In genomic region chr22:43814264-43814663, GRCh38 we compare ENCODE assay signal across 22 cellular contexts. TPM values are rescaled to one million over a fixed set of nuclear protein-coding genes. Genes with fewer than 3 reads are reported as not detected.
A peak's percentile ranks its signal among the peaks of the same experiment; 100 is the strongest.
DNase-seq lines count a peak whose midpoint lies in the region; ATAC-seq and TF ChIP-seq lines count a peak whose summit lies in the region.
"Had no signal": no experiment of that assay in that cellular context is flagged by ENCODE, and none has a peak within 500 bp of the region (broad histone marks: within the 10 kb centered on the region; RNA-seq: fewer than 3 reads in every experiment).

No MANE protein-coding gene starts in this region.

- BruUV-seq in A673 (replicated peaks; lab: Mats Ljungman, UMichigan): no TSS peak

- no peak overlapping the region for H3K27ac Mint-ChIP-seq in activated T-cell treated with anti-CD3 and anti-CD28 coated beads, Interleukin-2, amount 50 U/mL, for 72 hours
- no peak overlapping the region for H3K27ac Mint-ChIP-seq in activated CD8-positive, alpha-beta T cell treated with anti-CD3 and anti-CD28 coated beads for 36 hours
- peak overlapping the region in 2 of 6 donors; percentile 17 to 54 for H3K27ac Mint-ChIP-seq in naive B cell
- no peak overlapping the region for H3K27ac Mint-ChIP-seq in stimulated activated naive CD8-positive, alpha-beta T cell treated with anti-CD3 and anti-CD28 coated beads, Interleukin-15, amount 100 ng/mL, for 72 hours
- H3K27ac Mint-ChIP-seq: dendritic cell treated with granulocyte-macrophage colony-stimulating factor and Interleukin-4, amounts not matched to agents 40 ng/mL and 50 ng/mL, for 4 days had no signal

- intact Hi-C loops in activated CD8-positive, alpha-beta T cell treated with anti-CD3 and anti-CD28 coated beads for 36 hours (cut with micrococcal nuclease): no loop called here
- intact Hi-C loops in A673 (cut with micrococcal nuclease; ENCODE audit: unreplicated experiment): no loop called here
- intact Hi-C loops in colonic mucosa (cut with DNase I): no loop called here

- no peak overlapping the region for H3K27ac ChIP-seq in A673 (ENCODE audit: low read depth, low read length, poor library complexity, severe bottlenecking)
- no peak overlapping the region for H3K27ac ChIP-seq in colonic mucosa
- H3K27ac ChIP-seq in Peyer's patch: no peak overlapping the region
- H3K27ac ChIP-seq: HL-60, SJSA1 had no signal

- no peaks in the 10 kb centered on the region for H3K36me3 ChIP-seq in A673 (ENCODE audit: insufficient read depth, low read length, poor library complexity, severe bottlenecking)
- no peaks in the 10 kb centered on the region for H3K36me3 ChIP-seq in colonic mucosa
- H3K36me3 ChIP-seq in Peyer's patch: no peaks in the 10 kb centered on the region
- H3K36me3 ChIP-seq: SJSA1 had no signal

- H3K9me3 Mint-ChIP-seq in activated T-cell treated with anti-CD3 and anti-CD28 coated beads, Interleukin-2, amount 50 U/mL, for 4 hours: no peaks in the 10 kb centered on the region
- H3K9me3 Mint-ChIP-seq in activated T-cell treated with anti-CD3 and anti-CD28 coated beads, Interleukin-2, amount 50 U/mL, for 72 hours: no peaks in the 10 kb centered on the region
- peaks cover 3% of the 10 kb centered on the region for H3K9me3 Mint-ChIP-seq in activated CD8-positive, alpha-beta T cell treated with anti-CD3 and anti-CD28 coated beads for 36 hours
- H3K9me3 Mint-ChIP-seq in naive B cell: no peaks in the 10 kb centered on the region
- H3K9me3 Mint-ChIP-seq in stimulated activated naive CD8-positive, alpha-beta T cell treated with anti-CD3 and anti-CD28 coated beads, Interleukin-15, amount 100 ng/mL, for 72 hours: no peaks in the 10 kb centered on the region
- H3K9me3 Mint-ChIP-seq: dendritic cell treated with granulocyte-macrophage colony-stimulating factor and Interleukin-4, amounts not matched to agents 40 ng/mL and 50 ng/mL, for 4 days; H9 had no signal

- H3K9ac ChIP-seq in colonic mucosa (ENCODE audit: low read depth in 2 of 2, low read length in 2 of 2): no peak overlapping the region

- no peak for DNase-seq in activated T-cell treated with anti-CD3 and anti-CD28 coated beads, Interleukin-2, amount 50 U/mL, for 4 hours
- no peak for DNase-seq in activated T-cell treated with anti-CD3 and anti-CD28 coated beads, Interleukin-2, amount 50 U/mL, for 72 hours
- DNase-seq in activated CD8-positive, alpha-beta T cell treated with anti-CD3 and anti-CD28 coated beads for 36 hours: no peak
- no peak for DNase-seq in naive B cell
- no peak for DNase-seq in stimulated activated naive CD8-positive, alpha-beta T cell treated with anti-CD3 and anti-CD28 coated beads, Interleukin-15, amount 100 ng/mL, for 72 hours
- DNase-seq in A673 (ENCODE audit: low spot score): no peak
- DNase-seq in colonic mucosa: no peak
- DNase-seq in Peyer's patch: no peak
- DNase-seq: activated CD4-positive, alpha-beta T cell treated with anti-CD3 and anti-CD28 coated beads, Interleukin-2, amount 50 U/mL, for 4 hours; aorta; H9; NCI-H1694; NCI-H2171 treated with DMSO at 0.1 percent for 48 hours; NCI-H526 had no signal

- H3K4me3 Mint-ChIP-seq in activated T-cell treated with anti-CD3 and anti-CD28 coated beads, Interleukin-2, amount 50 U/mL, for 4 hours: peak overlapping the region; percentile 37
- peak overlapping the region in 1 of 2 donors; percentile 44 for H3K4me3 Mint-ChIP-seq in activated T-cell treated with anti-CD3 and anti-CD28 coated beads, Interleukin-2, amount 50 U/mL, for 72 hours
- H3K4me3 Mint-ChIP-seq in activated CD8-positive, alpha-beta T cell treated with anti-CD3 and anti-CD28 coated beads for 36 hours: peak overlapping the region; percentile 17
- H3K4me3 Mint-ChIP-seq in naive B cell: peak overlapping the region; percentile 4 to 95 (median 36)
- peak overlapping the region; percentile 2 to 45 for H3K4me3 Mint-ChIP-seq in stimulated activated naive CD8-positive, alpha-beta T cell treated with anti-CD3 and anti-CD28 coated beads, Interleukin-15, amount 100 ng/mL, for 72 hours
- H3K4me3 Mint-ChIP-seq: dendritic cell treated with granulocyte-macrophage colony-stimulating factor and Interleukin-4, amounts not matched to agents 40 ng/mL and 50 ng/mL, for 4 days had no signal

- TF ChIP-seq POLR2A in Peyer's patch (IDR thresholded peaks at IDR 0.05): no peak

- H3K27me3 ChIP-seq in A673 (replicated peaks; ENCODE audit: insufficient read depth, low read depth, low read length, poor library complexity) (no peaks in the 10 kb centered on the region), colonic mucosa (no peaks in the 10 kb centered on the region), Peyer's patch (no peaks in the 10 kb centered on the region)
- H3K27me3 ChIP-seq: SJSA1 had no signal

- ATAC-seq in activated T-cell treated with anti-CD3 and anti-CD28 coated beads, Interleukin-2, amount 50 U/mL, for 4 hours: no peak
- ATAC-seq in activated T-cell treated with anti-CD3 and anti-CD28 coated beads, Interleukin-2, amount 50 U/mL, for 72 hours (replicated peaks in 1 of 2): no peak
- no peak for ATAC-seq in activated CD8-positive, alpha-beta T cell treated with anti-CD3 and anti-CD28 coated beads for 36 hours
- ATAC-seq in naive B cell (ENCODE audit: low read depth in 2 of 2): no peak
- no peak for ATAC-seq in stimulated activated naive CD8-positive, alpha-beta T cell treated with anti-CD3 and anti-CD28 coated beads, Interleukin-15, amount 100 ng/mL, for 72 hours
- ATAC-seq: GM12878, HepG2 had no signal

- no peak overlapping the region for H3K4me3 ChIP-seq in A673 (ENCODE audit: low read depth, low read length, poor library complexity, severe bottlenecking)
- H3K4me3 ChIP-seq in colonic mucosa: no peak overlapping the region
- no peak overlapping the region for H3K4me3 ChIP-seq in Peyer's patch
- H3K4me3 ChIP-seq: SJSA1 had no signal

- POLR2A ChIA-PET in activated CD8-positive, alpha-beta T cell treated with anti-CD3 and anti-CD28 coated beads for 36 hours (lab: Charles Lee): interaction anchor here (1.0 kb wide), 1 partner anchor 90 kb away, joined by 3 read pairs; no protein-coding TSS in a partner anchor
- POLR2A ChIA-PET in A673 (lab: Charles Lee; ENCODE audit: low non-redundant PET): no interaction called here

- H3K36me3 Mint-ChIP-seq in activated T-cell treated with anti-CD3 and anti-CD28 coated beads, Interleukin-2, amount 50 U/mL, for 4 hours (ENCODE audit: insufficient read depth): peaks cover 5% of the 10 kb centered on the region
- peaks cover 0 to 2% of the 10 kb centered on the region in 2 donors for H3K36me3 Mint-ChIP-seq in activated T-cell treated with anti-CD3 and anti-CD28 coated beads, Interleukin-2, amount 50 U/mL, for 72 hours (ENCODE audit: insufficient read depth in 2 of 2)
- H3K36me3 Mint-ChIP-seq in activated CD8-positive, alpha-beta T cell treated with anti-CD3 and anti-CD28 coated beads for 36 hours (ENCODE audit: low read depth): peaks cover 22% of the 10 kb centered on the region
- H3K36me3 Mint-ChIP-seq in naive B cell: no peaks in the 10 kb centered on the region

- H3K4me1 ChIP-seq in A673 (ENCODE audit: insufficient read depth, low read length, poor library complexity, severe bottlenecking) (peaks cover 7% of the 10 kb centered on the region), colonic mucosa (peaks cover 4% of the 10 kb centered on the region), Peyer's patch (peaks cover 0 to 14% (median 3%) of the 10 kb centered on the region in 4 donors)

- no peaks in the 10 kb centered on the region for H3K27me3 Mint-ChIP-seq in activated T-cell treated with anti-CD3 and anti-CD28 coated beads, Interleukin-2, amount 50 U/mL, for 4 hours (ENCODE audit: low read depth)
- no peaks in the 10 kb centered on the region for H3K27me3 Mint-ChIP-seq in activated T-cell treated with anti-CD3 and anti-CD28 coated beads, Interleukin-2, amount 50 U/mL, for 72 hours (ENCODE audit: low read depth)
- no peaks in the 10 kb centered on the region for H3K27me3 Mint-ChIP-seq in activated CD8-positive, alpha-beta T cell treated with anti-CD3 and anti-CD28 coated beads for 36 hours
- H3K27me3 Mint-ChIP-seq in naive B cell: peaks cover 0 to 3% (median 2%) of the 10 kb centered on the region in 3 donors
- H3K27me3 Mint-ChIP-seq in stimulated activated naive CD8-positive, alpha-beta T cell treated with anti-CD3 and anti-CD28 coated beads, Interleukin-15, amount 100 ng/mL, for 72 hours: no peaks in the 10 kb centered on the region

- no peak for TF ChIP-seq CTCF in activated CD8-positive, alpha-beta T cell treated with anti-CD3 and anti-CD28 coated beads for 36 hours (IDR thresholded peaks at IDR 0.05)
- TF ChIP-seq CTCF in A673 (conservative IDR thresholded peaks at IDR 0.05; ENCODE audit: low read depth, low read length): no peak
- TF ChIP-seq CTCF in colonic mucosa (IDR thresholded peaks at IDR 0.05): no peak
- no peak for TF ChIP-seq CTCF in Peyer's patch (IDR thresholded peaks at IDR 0.05)

- H3K4me1 Mint-ChIP-seq in activated T-cell treated with anti-CD3 and anti-CD28 coated beads, Interleukin-2, amount 50 U/mL, for 4 hours (ENCODE audit: low read depth): peaks cover 21% of the 10 kb centered on the region
- H3K4me1 Mint-ChIP-seq in activated T-cell treated with anti-CD3 and anti-CD28 coated beads, Interleukin-2, amount 50 U/mL, for 72 hours (ENCODE audit: low read depth): peaks cover 24% of the 10 kb centered on the region
- peaks cover 22% of the 10 kb centered on the region for H3K4me1 Mint-ChIP-seq in activated CD8-positive, alpha-beta T cell treated with anti-CD3 and anti-CD28 coated beads for 36 hours (ENCODE audit: low read depth)
- peaks cover 23 to 26% (median 26%) of the 10 kb centered on the region in 3 donors for H3K4me1 Mint-ChIP-seq in naive B cell
- H3K4me1 Mint-ChIP-seq in stimulated activated naive CD8-positive, alpha-beta T cell treated with anti-CD3 and anti-CD28 coated beads, Interleukin-15, amount 100 ng/mL, for 72 hours: peaks cover 39% of the 10 kb centered on the region

- no peaks in the 10 kb centered on the region for H3K9me3 ChIP-seq in A673 (ENCODE audit: low read depth, low read length, poor library complexity, severe bottlenecking)
- no peaks in the 10 kb centered on the region for H3K9me3 ChIP-seq in colonic mucosa
- no peaks in the 10 kb centered on the region for H3K9me3 ChIP-seq in Peyer's patch
- H3K9me3 ChIP-seq: SJSA1 had no signal

- CTCF ChIA-PET in activated CD8-positive, alpha-beta T cell treated with anti-CD3 and anti-CD28 coated beads for 36 hours (lab: Charles Lee): no interaction called here
- CTCF ChIA-PET in A673 (lab: Charles Lee): no interaction called here

RNA-seq across cellular contexts. Expression of gene EFCAB6, which starts 2.2 kb away (rescaled TPM):
- total RNA-seq in activated T-cell treated with anti-CD3 and anti-CD28 coated beads, Interleukin-2, amount 50 U/mL, for 4 hours: under 1 TPM; 0.18 to 0.24 (median 0.18) TPM
- under 1 TPM; 0.19 to 0.70 TPM for total RNA-seq in activated T-cell treated with anti-CD3 and anti-CD28 coated beads, Interleukin-2, amount 50 U/mL, for 72 hours
- under 1 TPM; 0.16 to 0.29 TPM for total RNA-seq in activated CD8-positive, alpha-beta T cell treated with anti-CD3 and anti-CD28 coated beads for 36 hours
- not detected for polyA plus RNA-seq in naive B cell (ENCODE audit: low read depth in 6 of 6)
- total RNA-seq in A673 (2021): 0.41 and 0.59 TPM in 2 replicates
- total RNA-seq in colonic mucosa: under 1 TPM; 0.35 to 0.80 TPM
- 1 to 10 TPM in 1 of 4 donors, under 1 TPM in 2, not detected in 1; 0.35 to 4.4 (median 0.94) TPM for total RNA-seq in Peyer's patch
- total RNA-seq: HepG2; T-helper 1 cell treated with Interleukin-12 subunit alpha and Interleukin-12 subunit beta and Interleukin-4 antibody, amounts not matched to agents 30 ng/mL and 1 ng/mL, for 36 hours had no signal
- polyA plus RNA-seq: HepG2 had no signal

RNA-seq across cellular contexts. Expression of gene SULT4A1, which starts 48.0 kb away (rescaled TPM):
- total RNA-seq in activated T-cell treated with anti-CD3 and anti-CD28 coated beads, Interleukin-2, amount 50 U/mL, for 4 hours: not detected
- total RNA-seq in activated T-cell treated with anti-CD3 and anti-CD28 coated beads, Interleukin-2, amount 50 U/mL, for 72 hours: not detected
- total RNA-seq in activated CD8-positive, alpha-beta T cell treated with anti-CD3 and anti-CD28 coated beads for 36 hours: not detected
- not detected for polyA plus RNA-seq in naive B cell (ENCODE audit: low read depth in 6 of 6)
- total RNA-seq in A673 (2021) (0.15 and 0.33 TPM in 2 replicates), colonic mucosa (under 1 TPM; 0.10 to 0.82 TPM), Peyer's patch (under 1 TPM in 3 of 4 donors, not detected in 1; 0.27 to 0.53 (median 0.47) TPM)
- total RNA-seq: aorta; endothelial cell of umbilical vein; GM12878; HepG2; SJSA1; T-helper 1 cell treated with Interleukin-12 subunit alpha and Interleukin-12 subunit beta and Interleukin-4 antibody, amounts not matched to agents 30 ng/mL and 1 ng/mL, for 36 hours had no signal
- polyA plus RNA-seq: GM12878, HepG2, liver had no signal
